8 cellular contexts compared by ENCODE assay signal in genomic region chr6:7261030-7261841, GRCh38. TPM values are rescaled to one million over a fixed set of nuclear protein-coding genes. Genes with fewer than 3 reads are reported as not detected.
DNase-seq lines count a peak whose midpoint lies in the region; ATAC-seq and TF ChIP-seq lines count a peak whose summit lies in the region.

No MANE protein-coding gene starts in this region.

- H3K4me1 Mint-ChIP-seq in Calu3 (ENCODE audit: low read depth, unreplicated experiment) (peaks cover 10% of the 10 kb centered on the region), IgD-negative memory B cell (peaks cover 11 to 18% (median 15%) of the 10 kb centered on the region in 3 donors)

- ATAC-seq in GM19468 (IDR thresholded peaks at IDR 0.05; ENCODE audit: extremely low read depth, unreplicated experiment) (peak; percentile 41), GM19324 (IDR thresholded peaks at IDR 0.05; ENCODE audit: low FRiP score, unreplicated experiment) (no peak)

- WGBS in hepatocyte (ENCODE audit: low lambda C conversion rate, missing lambda C conversion rate) = 3% methylated on average over 36 of the region's 43 CpGs

- H3K4me1 ChIP-seq in hepatocyte (ENCODE audit: insufficient read depth) = peaks cover 4% of the 10 kb centered on the region

- H3K9me3 Mint-ChIP-seq in Calu3 (ENCODE audit: low read depth, unreplicated experiment) (no peaks in the 10 kb centered on the region), IgD-negative memory B cell (peaks cover 0 to 1% (median 0%) of the 10 kb centered on the region in 3 donors)

- H3K79me2 ChIP-seq in hepatocyte = no peaks in the 10 kb centered on the region

- H3K27me3 Mint-ChIP-seq in Calu3 (ENCODE audit: unreplicated experiment) (no peaks in the 10 kb centered on the region), IgD-negative memory B cell (peaks cover 5% of the 10 kb centered on the region)

- H3K4me3 Mint-ChIP-seq in Calu3 (ENCODE audit: low read depth, unreplicated experiment) (peak overlapping the region; percentile 69), IgD-negative memory B cell (peak overlapping the region; percentile 85 to 95 (median 92))

- peak overlapping the region; percentile 12 for H3K4me3 ChIP-seq in hepatocyte

- H3K36me3 ChIP-seq in hepatocyte (replicated peaks; ENCODE audit: insufficient read depth, low read depth) = no peaks in the 10 kb centered on the region

- TF ChIP-seq CTCF in Calu3 (IDR thresholded peaks at IDR 0.05; ENCODE audit: unreplicated experiment) (no peak), hepatocyte (IDR thresholded peaks at IDR 0.05; ENCODE audit: poor library complexity) (no peak)

- peak overlapping the region; percentile 80 for H3K4me2 ChIP-seq in hepatocyte

- peak; percentile 83 for DNase-seq in Calu3
- DNase-seq in RPMI7951 (ENCODE audit: low read depth) = peak; percentile 90
- DNase-seq in astrocyte of the hippocampus (ENCODE audit: low read depth, low spot score) = peak; percentile 95
- peak; percentile 93 for DNase-seq in hepatocyte (ENCODE audit: low spot score)
- DNase-seq in putamen (ENCODE audit: low spot score) = peak; percentile 85

- BruUV-seq in Calu3 (replicated peaks; lab: Mats Ljungman, UMichigan) = no TSS peak

- H3K27me3 ChIP-seq in hepatocyte = no peaks in the 10 kb centered on the region

- peak overlapping the region; percentile 54 for H3K27ac Mint-ChIP-seq in Calu3 (ENCODE audit: unreplicated experiment)
- H3K27ac Mint-ChIP-seq in IgD-negative memory B cell = peak overlapping the region in 1 of 3 donors; percentile 88

- peak overlapping the region; percentile 68 for H2AFZ ChIP-seq in hepatocyte

- H3K27ac ChIP-seq in hepatocyte = peak overlapping the region; percentile 62

- intact Hi-C loops in Calu3 (cut with micrococcal nuclease; ENCODE audit: unreplicated experiment) = no loop called here

- H4K20me1 ChIP-seq in hepatocyte (ENCODE audit: insufficient read depth, poor library complexity, severe bottlenecking) = no peaks in the 10 kb centered on the region

- H3K9me3 ChIP-seq in hepatocyte (ENCODE audit: low read depth) = no peaks in the 10 kb centered on the region

- CTCF ChIA-PET in Calu3 (lab: Charles Lee) = interaction anchor here (0.8 kb wide), 1 partner anchor 19 kb away, joined by 3 read pairs; no protein-coding TSS in a partner anchor

- H3K9me2 ChIP-seq in hepatocyte (replicated peaks; ENCODE audit: insufficient read depth) = no peaks in the 10 kb centered on the region

- H3K36me3 Mint-ChIP-seq in Calu3 (ENCODE audit: insufficient read depth, unreplicated experiment) = peaks cover 16% of the 10 kb centered on the region
- H3K36me3 Mint-ChIP-seq in IgD-negative memory B cell = no peaks in the 10 kb centered on the region

RNA-seq across cellular contexts. Expression of gene SSR1, which starts 51.8 kb away (rescaled TPM):
- total RNA-seq in Calu3 (2022) (96.2 and 115 TPM in 2 replicates), hepatocyte (170 and 177 TPM in 2 replicates)
- polyA plus RNA-seq in IgD-negative memory B cell (125 TPM), hepatocyte (191 and 195 TPM in 2 replicates)
- total RNA-seq in RPMI7951 (2014; rRNA removed; shearing (Covaris generic)) = 112 and 119 TPM in 2 replicates
